Comparison of ENCODE assay signal across 8 cellular contexts in genomic region chr12:47744005-47744651, GRCh38. TPM values are rescaled to one million over a fixed set of nuclear protein-coding genes. Genes with fewer than 3 reads are reported as not detected.
DNase-seq lines count a peak whose midpoint lies in the region; ATAC-seq and TF ChIP-seq lines count a peak whose summit lies in the region.

No MANE protein-coding gene starts in this region.

- no peak for DNase-seq in AG04449 (ENCODE audit: low read depth, low spot score)
- peak; percentile 83 for DNase-seq in HuH-7 (ENCODE audit: low spot score)
- peak in 4 of 5 donors; percentile 36 to 59 (median 44) for DNase-seq in T-helper 1 cell
- peak; percentile 79 for DNase-seq in MCF 10A (ENCODE audit: unreplicated experiment)
- DNase-seq in naive thymus-derived CD4-positive, alpha-beta T cell = peak in 8 of 9 donors; percentile 37 to 68 (median 64)
- DNase-seq in NCI-H446 (lab: John Stamatoyannopoulos, UW) = no peak
- no peak for DNase-seq in KG1 (lab: John Stamatoyannopoulos, UW)

- BruUV-seq in MCF 10A (replicated peaks; lab: Mats Ljungman, UMichigan) = no TSS peak

- H3K27me3 Mint-ChIP-seq in MCF 10A (ENCODE audit: insufficient read depth, unreplicated experiment) = peaks cover 17% of the 10 kb centered on the region
- peaks cover 0 to 18% (median 0%) of the 10 kb centered on the region in 5 donors for H3K27me3 Mint-ChIP-seq in naive thymus-derived CD4-positive, alpha-beta T cell

- POLR2A ChIA-PET in AG04449 (lab: Yijun Ruan, JAX) = no interaction called here
- POLR2A ChIA-PET in MCF 10A (lab: Yijun Ruan, JAX) = interaction anchor here (0.6 to 4.9 kb wide), 15 partner anchors 10 to 95 kb away, joined by 3 to 38 read pairs (median 5); partner anchors contain the start of genes HDAC7, RAPGEF3 and SLC48A1
- POLR2A ChIA-PET in naive thymus-derived CD4-positive, alpha-beta T cell (lab: Charles Lee) = interaction anchor here (0.5 to 2.4 kb wide), 8 partner anchors 12 to 94 kb away, joined by 3 to 11 read pairs (median 6); partner anchors contain the start of gene RAPGEF3

- peak; percentile 52 for ATAC-seq in naive thymus-derived CD4-positive, alpha-beta T cell
- ATAC-seq in GM18520 (IDR thresholded peaks at IDR 0.05; ENCODE audit: unreplicated experiment) = no peak

- CTCF ChIA-PET in AG04449 (lab: Yijun Ruan, JAX) (interaction anchor here (0.7 to 36.9 kb wide), 11 partner anchors 8 to 211 kb away, joined by 3 to 1419 read pairs (median 34); partner anchors contain the start of genes ENDOU, RAPGEF3 and SLC48A1), MCF 10A (lab: Yijun Ruan, JAX) (interaction anchor here (0.6 to 7.8 kb wide), 26 partner anchors 8 to 1276 kb away, joined by 3 to 843 read pairs (median 6); partner anchors contain the start of genes ENDOU, HDAC7, RAPGEF3 and SLC48A1)
- CTCF ChIA-PET in naive thymus-derived CD4-positive, alpha-beta T cell (lab: Charles Lee) = interaction anchor here (0.6 to 10.3 kb wide), 22 partner anchors 12 to 203 kb away, joined by 3 to 346 read pairs (median 4); partner anchors contain the start of genes HDAC7, RAPGEF3, RPAP3 and SLC48A1

- intact Hi-C loops in MCF 10A (cut with micrococcal nuclease) = no loop called here
- intact Hi-C loops in naive thymus-derived CD4-positive, alpha-beta T cell (cut with micrococcal nuclease) = loop anchor here in 1 of 2 donors (1.0 to 2.0 kb wide), 5 partner anchors 23 to 421 kb away; no protein-coding TSS in a partner anchor

- no peaks in the 10 kb centered on the region for H3K9me3 Mint-ChIP-seq in MCF 10A (ENCODE audit: unreplicated experiment)
- peaks cover 0 to 4% (median 0%) of the 10 kb centered on the region in 11 donors for H3K9me3 Mint-ChIP-seq in naive thymus-derived CD4-positive, alpha-beta T cell

- peaks cover 6% of the 10 kb centered on the region for H3K4me1 Mint-ChIP-seq in MCF 10A (ENCODE audit: insufficient read depth, unreplicated experiment)
- peaks cover 10 to 37% (median 29%) of the 10 kb centered on the region in 7 donors for H3K4me1 Mint-ChIP-seq in naive thymus-derived CD4-positive, alpha-beta T cell

- no peak overlapping the region for H3K27ac ChIP-seq in naive thymus-derived CD4-positive, alpha-beta T cell (ENCODE audit: low read depth, low read length)

- TF ChIP-seq CTCF in AG04449 (IDR thresholded peaks at IDR 0.05; ENCODE audit: insufficient read depth, low read length, missing control alignments) (peak; percentile 27), MCF 10A (IDR thresholded peaks at IDR 0.05; ENCODE audit: unreplicated experiment) (peak; percentile 67)

- H3K36me3 ChIP-seq in naive thymus-derived CD4-positive, alpha-beta T cell (ENCODE audit: control insufficient read depth in 2 of 3, insufficient read depth in 3 of 3, low read length in 3 of 3) = no peaks in the 10 kb centered on the region

- H3K27me3 ChIP-seq in naive thymus-derived CD4-positive, alpha-beta T cell (ENCODE audit: control insufficient read depth in 2 of 2, insufficient read depth in 2 of 2, low read length in 2 of 2) = no peaks in the 10 kb centered on the region

- H3K4me1 ChIP-seq in naive thymus-derived CD4-positive, alpha-beta T cell (ENCODE audit: control insufficient read depth in 2 of 2, insufficient read depth in 2 of 2, low read length in 2 of 2) = peaks cover 13 to 14% of the 10 kb centered on the region in 2 donors

- H3K4me3 ChIP-seq in AG04449 (ENCODE audit: low read depth, low read length) = no peak overlapping the region
- H3K4me3 ChIP-seq in naive thymus-derived CD4-positive, alpha-beta T cell (ENCODE audit: low read length) = no peak overlapping the region

- no peaks in the 10 kb centered on the region for H3K36me3 Mint-ChIP-seq in MCF 10A (ENCODE audit: insufficient read depth, unreplicated experiment)
- H3K36me3 Mint-ChIP-seq in naive thymus-derived CD4-positive, alpha-beta T cell = no peaks in the 10 kb centered on the region

- no peaks in the 10 kb centered on the region for H3K9me3 ChIP-seq in naive thymus-derived CD4-positive, alpha-beta T cell (ENCODE audit: control insufficient read depth in 2 of 3, low read length in 3 of 3)

- no peak overlapping the region for H3K27ac Mint-ChIP-seq in MCF 10A (ENCODE audit: low read depth, unreplicated experiment)
- peak overlapping the region in 1 of 9 donors; percentile 22 for H3K27ac Mint-ChIP-seq in naive thymus-derived CD4-positive, alpha-beta T cell

- H3K4me3 Mint-ChIP-seq in MCF 10A (ENCODE audit: unreplicated experiment) = no peak overlapping the region
- no peak overlapping the region for H3K4me3 Mint-ChIP-seq in naive thymus-derived CD4-positive, alpha-beta T cell

RNA-seq across cellular contexts. Expression of gene RAPGEF3, which starts 14.6 kb away (rescaled TPM):
- 1.4 and 3.4 TPM in 2 replicates for total RNA-seq in MCF 10A (2022)
- 1 to 10 TPM in 2 of 5 experiments, under 1 TPM in 2, not detected in 1; 0.08 to 1.9 (median 1.1) TPM for total RNA-seq in naive thymus-derived CD4-positive, alpha-beta T cell
- under 1 TPM in 1 of 2 donors, not detected in 1; 0.15 TPM for polyA plus RNA-seq in naive thymus-derived CD4-positive, alpha-beta T cell

RNA-seq across cellular contexts. Expression of gene ENDOU, which starts 18.8 kb away (rescaled TPM):
- total RNA-seq in MCF 10A (2022) = not detected in 2 replicates
- not detected for total RNA-seq in naive thymus-derived CD4-positive, alpha-beta T cell
- not detected for polyA plus RNA-seq in naive thymus-derived CD4-positive, alpha-beta T cell

RNA-seq across cellular contexts. Expression of gene SLC48A1, which starts 28.9 kb away (rescaled TPM):
- 19.4 and 20.2 TPM in 2 replicates for total RNA-seq in MCF 10A (2022)
- total RNA-seq in naive thymus-derived CD4-positive, alpha-beta T cell = 10 to 100 TPM in 2 of 5 experiments, 1 to 10 TPM in 3; 6.7 to 14.3 (median 10.0) TPM
- polyA plus RNA-seq in naive thymus-derived CD4-positive, alpha-beta T cell = 10 to 100 TPM; 12.5 to 15.6 TPM

RNA-seq across cellular contexts. Expression of gene RPAP3, which starts 38.3 kb away (rescaled TPM):
- total RNA-seq in MCF 10A (2022) = 16.2 and 22.5 TPM in 2 replicates
- total RNA-seq in naive thymus-derived CD4-positive, alpha-beta T cell = 10 to 100 TPM; 28.5 to 51.3 (median 43.9) TPM
- 10 to 100 TPM; 36.7 to 48.9 TPM for polyA plus RNA-seq in naive thymus-derived CD4-positive, alpha-beta T cell

Comparison
In these comparisons a context has a peak if more than half of its experiments do, and no peak if none do; other contexts are left out.
1. DNase-seq: peak in HuH-7 (single experiment), T-helper 1 cell (4 of 5), MCF 10A (single experiment) and naive thymus-derived CD4-positive, alpha-beta T cell (8 of 9); none in AG04449 (single experiment), NCI-H446 (0 of 2) and KG1 (single experiment).